Comparison of ENCODE assay signal across 12 cellular contexts in genomic region chr1:21919520-21919919, GRCh38. TPM values are rescaled to one million over a fixed set of nuclear protein-coding genes. Genes with fewer than 3 reads are reported as not detected.
DNase-seq lines count a peak whose midpoint lies in the region; ATAC-seq, FAIRE-seq and TF ChIP-seq lines count a peak whose summit lies in the region.
"Had no signal": no experiment of that assay in that cellular context is flagged by ENCODE, and none has a peak within 500 bp of the region (broad histone marks: within the 10 kb centered on the region; RNA-seq: fewer than 3 reads in every experiment).

No MANE protein-coding gene starts in this region.

- no TSS peak for BruUV-seq in IMR-90 (replicated peaks; lab: Mats Ljungman, UMichigan)

- H3K4me3 ChIP-seq in IMR-90 (ENCODE audit: insufficient read depth, low read depth, low read length), result no peak overlapping the region
- H3K4me3 ChIP-seq in astrocyte (ENCODE audit: insufficient read depth, low read depth, low read length), result no peak overlapping the region
- no peak overlapping the region for H3K4me3 ChIP-seq in tibial artery

- no peak overlapping the region for H2BK120ac ChIP-seq in IMR-90 (ENCODE audit: low read depth, low read length)

- peak overlapping the region; percentile 71 for H3K4ac ChIP-seq in IMR-90 (ENCODE audit: low read depth, low read length)

- H3K27me3 Mint-ChIP-seq in astrocyte (ENCODE audit: low read depth, unreplicated experiment), result no peaks in the 10 kb centered on the region

- 0 out of 2 replicates have a peak overlapping the region, but pooled peaks have one; percentile 17 for H3K9ac ChIP-seq in IMR-90 (ENCODE audit: low read depth, low read length)
- peak overlapping the region; percentile 51 for H3K9ac ChIP-seq in astrocyte (ENCODE audit: low read length)

- dilution Hi-C loops in IMR-90 (cut with HindIII; ENCODE audit: low sequenced_read_pairs, unreplicated experiment), result no loop called here

- FAIRE-seq in astrocyte (lab: Jason Lieb, UNC), result no peak
- FAIRE-seq: small intestine had no signal

- H4K20me1 ChIP-seq in IMR-90 (ENCODE audit: insufficient read depth, low read length), result peaks cover 44% of the 10 kb centered on the region
- peaks cover 53% of the 10 kb centered on the region for H4K20me1 ChIP-seq in astrocyte (ENCODE audit: insufficient read depth, low read length)

- no peak overlapping the region for H3K14ac ChIP-seq in IMR-90 (replicated peaks; ENCODE audit: low read depth, low read length)

- H2AK9ac ChIP-seq in IMR-90 (replicated peaks; ENCODE audit: low read depth, low read length, poor library complexity), result peak overlapping the region; percentile 17

- WGBS in IMR-90 (ENCODE audit: extremely low coverage in 2 of 2, insufficient read length in 1 of 2), 2 experiments, result no CpG with 5 or more reads among the region's 7 CpGs

- peak overlapping the region; percentile 30 for H3K4me3 Mint-ChIP-seq in astrocyte (ENCODE audit: unreplicated experiment)
- H3K4me3 Mint-ChIP-seq: endodermal cell had no signal

- no peak overlapping the region for H4K91ac ChIP-seq in IMR-90 (ENCODE audit: insufficient read depth, low read depth, low read length)

- H3K56ac ChIP-seq in IMR-90 (ENCODE audit: extremely low read depth, insufficient read depth, low read length), result 0 out of 2 replicates have a peak overlapping the region, but pooled peaks have one; percentile 56

- TF ChIP-seq CTCF in IMR-90 (conservative IDR thresholded peaks at IDR 0.05; ENCODE audit: low read depth, low read length) (no peak), astrocyte (IDR thresholded peaks at IDR 0.05; ENCODE audit: insufficient read depth, low read depth, low read length) (no peak), tibial artery (IDR thresholded peaks at IDR 0.05) (no peak)

- H2AFZ ChIP-seq in IMR-90 (replicated peaks; ENCODE audit: low read length, poor library complexity) (peak overlapping the region; percentile 9), astrocyte (ENCODE audit: low read depth, low read length) (no peak overlapping the region)

- H3K4me2 ChIP-seq in IMR-90 (ENCODE audit: low read depth, low read length) (no peak overlapping the region), astrocyte (ENCODE audit: low read length) (peak overlapping the region; percentile 71)

- H3K79me1 ChIP-seq in IMR-90 (ENCODE audit: low read depth in 1 of 2, low read length in 2 of 2), result peaks cover 32 to 87% of the 10 kb centered on the region in 2 experiments

- no peak for TF ChIP-seq POLR2A in IMR-90 (IDR thresholded peaks at IDR 0.05; ENCODE audit: low read depth, low read length)

- ATAC-seq in IMR-90 (ENCODE audit: low read depth), result peak; percentile 64
- no peak for ATAC-seq in GM19452 (IDR thresholded peaks at IDR 0.05; ENCODE audit: unreplicated experiment)
- no peak for ATAC-seq in HG03432 (IDR thresholded peaks at IDR 0.05; ENCODE audit: unreplicated experiment)
- ATAC-seq: left lobe of liver had no signal

- peak overlapping the region; percentile 87 for H3K27ac Mint-ChIP-seq in astrocyte (ENCODE audit: unreplicated experiment)
- H3K27ac Mint-ChIP-seq: endodermal cell had no signal

- peaks cover 35% of the 10 kb centered on the region for H3K4me1 ChIP-seq in IMR-90 (ENCODE audit: control insufficient read depth, insufficient read depth, low read length)
- peaks cover 27% of the 10 kb centered on the region for H3K4me1 ChIP-seq in astrocyte (ENCODE audit: insufficient read depth, low read length)
- H3K4me1 ChIP-seq in tibial artery, result peaks cover 0 to 100% (median 87%) of the 10 kb centered on the region in 4 donors

- no peak overlapping the region for H2AK5ac ChIP-seq in IMR-90 (ENCODE audit: low read depth, low read length)

- peaks cover under 1% of the 10 kb centered on the region for H3K36me3 ChIP-seq in IMR-90 (ENCODE audit: control insufficient read depth, insufficient read depth, low read length)
- H3K36me3 ChIP-seq in astrocyte (ENCODE audit: insufficient read depth, low read length), result no peaks in the 10 kb centered on the region
- peaks cover 0 to 4% (median 4%) of the 10 kb centered on the region in 3 donors for H3K36me3 ChIP-seq in tibial artery

- peak overlapping the region in 1 of 2 experiments; percentile 49; a peak in 1 of 4 replicates for H4K8ac ChIP-seq in IMR-90 (ENCODE audit: low read depth in 2 of 2, low read length in 2 of 2)

- DNase-seq in IMR-90 (peak; percentile 86), astrocyte (ENCODE audit: low read depth) (peak; percentile 77), iris pigment epithelial cell (ENCODE audit: low read depth) (peak; percentile 84), tibial artery (no peak), NCI-H748 (lab: John Stamatoyannopoulos, UW; ENCODE audit: unreplicated experiment) (no peak), T-helper 1 cell (no peak)
- DNase-seq: endodermal cell; stimulated activated naive CD4-positive, alpha-beta T cell had no signal

- peak overlapping the region; percentile 79 for H2BK5ac ChIP-seq in IMR-90 (ENCODE audit: low read depth, low read length, poor library complexity, severe bottlenecking)

- no peaks in the 10 kb centered on the region for H3K9me3 Mint-ChIP-seq in astrocyte (ENCODE audit: unreplicated experiment)
- H3K9me3 Mint-ChIP-seq: endodermal cell had no signal

- intact Hi-C loops in IMR-90 (cut with micrococcal nuclease) (loop anchor here (5.0 kb wide), 2 partner anchors 43 to 213 kb away; no protein-coding TSS in a partner anchor), tibial artery (cut with DNase I; ENCODE audit: low total_unique reads) (no loop called here)

- POLR2A ChIA-PET in IMR-90 (lab: Charles Lee; ENCODE audit: unreplicated experiment), result interaction anchor here (1.0 to 1.3 kb wide), 2 partner anchors 12 to 16 kb away, joined by 3 to 5 read pairs; no protein-coding TSS in a partner anchor

- no peaks in the 10 kb centered on the region for H3K27me3 ChIP-seq in IMR-90 (ENCODE audit: control insufficient read depth, insufficient read depth, low read length)
- no peaks in the 10 kb centered on the region for H3K27me3 ChIP-seq in astrocyte (ENCODE audit: insufficient read depth, low read length)
- H3K27me3 ChIP-seq in tibial artery, result no peaks in the 10 kb centered on the region

- no peak overlapping the region for H4K5ac ChIP-seq in IMR-90 (ENCODE audit: low read depth, low read length)

- H3K9me3 ChIP-seq in IMR-90 (ENCODE audit: control insufficient read depth, insufficient read depth, low read length) (no peaks in the 10 kb centered on the region), astrocyte (ENCODE audit: insufficient read depth, low read depth, low read length) (no peaks in the 10 kb centered on the region), tibial artery (no peaks in the 10 kb centered on the region)

- H3K9me1 ChIP-seq in IMR-90 (ENCODE audit: insufficient read depth, low read length), result peaks cover 36% of the 10 kb centered on the region

- peaks cover 39% of the 10 kb centered on the region for H3K4me1 Mint-ChIP-seq in astrocyte (ENCODE audit: low read depth, unreplicated experiment)

- H3K23ac ChIP-seq in IMR-90 (ENCODE audit: low read depth, low read length), result peak overlapping the region; percentile 38; the same call in 1 of the 2 replicates

- H3K18ac ChIP-seq in IMR-90 (ENCODE audit: low read depth, low read length), result peak overlapping the region; percentile 9; the same call in 1 of the 2 replicates

- peak overlapping the region; percentile 59; the same call in 1 of the 2 replicates for H3K27ac ChIP-seq in IMR-90 (ENCODE audit: insufficient read depth, low read length)
- peak overlapping the region; percentile 50 for H3K27ac ChIP-seq in astrocyte (ENCODE audit: low read depth, low read length)
- H3K27ac ChIP-seq in tibial artery, result peak overlapping the region; percentile 96 to 97

- CTCF ChIA-PET in IMR-90 (lab: Yijun Ruan, JAX), result interaction anchor here (1.2 kb wide), 1 partner anchor 20 kb away, joined by 3 read pairs; no protein-coding TSS in a partner anchor

- H2BK15ac ChIP-seq in IMR-90 (ENCODE audit: low read depth, low read length), result no peak overlapping the region; the same call in 2 of the 3 replicates

- H2BK20ac ChIP-seq in IMR-90 (ENCODE audit: low read depth, low read length), result peak overlapping the region; percentile 69; the same call in 1 of the 2 replicates

- H3K79me2 ChIP-seq in astrocyte (ENCODE audit: insufficient read depth, low read length), result peaks cover 54% of the 10 kb centered on the region

- peaks cover 10% of the 10 kb centered on the region for H3K36me3 Mint-ChIP-seq in astrocyte (ENCODE audit: low read depth, unreplicated experiment)

- in situ Hi-C loops in IMR-90 (cut with MboI; ENCODE audit: low sequenced_read_pairs), result no loop called here

- TF ChIP-seq RAD21 in IMR-90 (IDR thresholded peaks at IDR 0.05; ENCODE audit: low read length), result no peak

TF ChIP-seq in IMR-90, 13 proteins besides CTCF, POLR2A, EP300 and RAD21 (continues in another document):
- TF ChIP-seq ELK1 (IDR thresholded peaks at IDR 0.05; ENCODE audit: borderline replicate concordance, low read depth, low read length) (no peak), FOS (IDR thresholded peaks at IDR 0.05; ENCODE audit: low read depth, low read length) (peak; percentile 82), MAZ (IDR thresholded peaks at IDR 0.05; ENCODE audit: borderline replicate concordance, low read depth, low read length) (peak; percentile 27; the same call in 1 of the 2 replicates)
- TF ChIP-seq, protein P1, sequence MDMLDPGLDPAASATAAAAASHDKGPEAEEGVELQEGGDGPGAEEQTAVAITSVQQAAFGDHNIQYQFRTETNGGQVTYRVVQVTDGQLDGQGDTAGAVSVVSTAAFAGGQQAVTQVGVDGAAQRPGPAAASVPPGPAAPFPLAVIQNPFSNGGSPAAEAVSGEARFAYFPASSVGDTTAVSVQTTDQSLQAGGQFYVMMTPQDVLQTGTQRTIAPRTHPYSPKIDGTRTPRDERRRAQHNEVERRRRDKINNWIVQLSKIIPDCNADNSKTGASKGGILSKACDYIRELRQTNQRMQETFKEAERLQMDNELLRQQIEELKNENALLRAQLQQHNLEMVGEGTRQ (IDR thresholded peaks at IDR 0.05; ENCODE audit: low read depth, low read length), result no peak

RNA-seq across cellular contexts. Expression of gene HSPG2, which starts 17.6 kb away (rescaled TPM):
- total RNA-seq in IMR-90 (2012; rRNA removed) (15.8 and 23.3 TPM in 2 replicates), astrocyte (249 and 262 TPM in 2 replicates)
- polyA plus RNA-seq in IMR-90 (2012; rRNA removed), result 94.0 and 104 TPM in 2 replicates
- 74.1 and 160 TPM in 2 replicates for polyA plus RNA-seq in IMR-90 (2012; cell fraction: cytosol; rRNA removed)
- 187 and 684 TPM in 2 replicates for polyA plus RNA-seq in IMR-90 (2012; cell fraction: nucleus; rRNA removed; ENCODE audit: low replicate concordance)

RNA-seq across cellular contexts. Expression of gene CELA3B, which starts 57.3 kb away (rescaled TPM):
- total RNA-seq in IMR-90 (2012; rRNA removed) (not detected in 2 replicates), astrocyte (not detected in 2 replicates)
- not detected in 2 replicates for polyA plus RNA-seq in IMR-90 (2012; rRNA removed)
- polyA plus RNA-seq in IMR-90 (2012; cell fraction: cytosol; rRNA removed), result not detected in 2 replicates
- polyA plus RNA-seq in IMR-90 (2012; cell fraction: nucleus; rRNA removed; ENCODE audit: low replicate concordance), result not detected in 2 replicates
- total RNA-seq: endodermal cell had no signal

Comparison
In these comparisons a context has a peak if more than half of its experiments do, and no peak if none do; other contexts are left out.
1. DNase-seq: peak in IMR-90 (single experiment), astrocyte (single experiment) and iris pigment epithelial cell (single experiment); none in tibial artery (0 of 2), NCI-H748 (single experiment) and T-helper 1 cell (0 of 5).
2. RNA of gene HSPG2, which starts 17.6 kb away (total RNA-seq): 249 to 262 TPM in astrocyte; 15.8 to 23.3 TPM in IMR-90; every median in the first group is over 10 times any median in the second.
3. Peak in every context shown above with its lines, with median percentiles within 50 percentile points of each other: H3K27ac ChIP-seq.